ENCODE assay signal across 18 cellular contexts in genomic region chr2:27506587-27506986, GRCh38. TPM values are rescaled to one million over a fixed set of nuclear protein-coding genes. Genes with fewer than 3 reads are reported as not detected.
DNase-seq lines count a peak whose midpoint lies in the region; ATAC-seq and TF ChIP-seq lines count a peak whose summit lies in the region.
"Had no signal": no experiment of that assay in that cellular context is flagged by ENCODE, and none has a peak within 500 bp of the region (broad histone marks: within the 10 kb centered on the region; RNA-seq: fewer than 3 reads in every experiment).

No MANE protein-coding gene starts in this region.

- no peak overlapping the region for H2AK5ac ChIP-seq in IMR-90 (ENCODE audit: low read depth, low read length)

- no peaks in the 10 kb centered on the region for H3K36me3 ChIP-seq in IMR-90 (ENCODE audit: control insufficient read depth, insufficient read depth, low read length)

- no peak overlapping the region for H3K27ac Mint-ChIP-seq in endothelial cell (ENCODE audit: unreplicated experiment)
- H3K27ac Mint-ChIP-seq in nephron progenitor cell = peak overlapping the region; percentile 12

- H3K9ac ChIP-seq in IMR-90 (ENCODE audit: low read depth, low read length) = no peak overlapping the region
- H3K9ac ChIP-seq: GM23248 had no signal

- no peaks in the 10 kb centered on the region for H3K36me3 Mint-ChIP-seq in endothelial cell (ENCODE audit: low read depth, unreplicated experiment)
- no peaks in the 10 kb centered on the region for H3K36me3 Mint-ChIP-seq in nephron progenitor cell (ENCODE audit: low read depth)
- H3K36me3 Mint-ChIP-seq: CD4-positive, alpha-beta memory T cell had no signal

- H3K27ac ChIP-seq in IMR-90 (ENCODE audit: insufficient read depth, low read length) = no peak overlapping the region
- H3K27ac ChIP-seq: A549, GM23248 had no signal

- POLR2A ChIA-PET in IMR-90 (lab: Charles Lee; ENCODE audit: unreplicated experiment) = no interaction called here

- no peaks in the 10 kb centered on the region for H4K20me1 ChIP-seq in IMR-90 (ENCODE audit: insufficient read depth, low read length)

- H3K4me1 ChIP-seq in IMR-90 (ENCODE audit: control insufficient read depth, insufficient read depth, low read length) = peaks cover 7% of the 10 kb centered on the region
- H3K4me1 ChIP-seq: A549, Caco-2 had no signal

- no peak overlapping the region for H2BK20ac ChIP-seq in IMR-90 (ENCODE audit: low read depth, low read length)

- no peak overlapping the region for H2AK9ac ChIP-seq in IMR-90 (replicated peaks; ENCODE audit: low read depth, low read length, poor library complexity)

- dilution Hi-C loops in IMR-90 (cut with HindIII; ENCODE audit: low sequenced_read_pairs, unreplicated experiment) = no loop called here

- no peak overlapping the region for H3K4ac ChIP-seq in IMR-90 (ENCODE audit: low read depth, low read length)

- H4K8ac ChIP-seq in IMR-90 (ENCODE audit: low read depth in 2 of 2, low read length in 2 of 2) = no peak overlapping the region

- DNase-seq in IMR-90 (no peak), endothelial cell (ENCODE audit: low spot score) (no peak), nephron progenitor cell (no peak), NCI-H2227 (lab: John Stamatoyannopoulos, UW; ENCODE audit: unreplicated experiment) (no peak), HPDE6-E6E7 (ENCODE audit: extremely low spot score) (no peak), COLO668 (lab: John Stamatoyannopoulos, UW; ENCODE audit: unreplicated experiment) (no peak)
- DNase-seq: 8988T; ACHN; AML-193; C1 segment of cervical spinal cord; Caco-2; CD4-positive, alpha-beta memory T cell; DMS153; DND-41; GM23248; H7; HCEC 1CT had no signal

- H3K23ac ChIP-seq in IMR-90 (ENCODE audit: low read depth, low read length) = no peak overlapping the region

- H3K18ac ChIP-seq in IMR-90 (ENCODE audit: low read depth, low read length) = no peak overlapping the region

- TF ChIP-seq POLR2A in IMR-90 (IDR thresholded peaks at IDR 0.05; ENCODE audit: low read depth, low read length) = no peak

- H3K9me3 ChIP-seq in IMR-90 (ENCODE audit: control insufficient read depth, insufficient read depth, low read length) = no peaks in the 10 kb centered on the region
- H3K9me3 ChIP-seq: A549, Caco-2 had no signal

- 88% methylated on average over 3 of the region's 6 CpGs; no CpG with 5 or more reads in 1 of the 2 experiments for WGBS in IMR-90 (ENCODE audit: extremely low coverage in 2 of 2, insufficient read length in 1 of 2), 2 experiments

- CTCF ChIA-PET in IMR-90 (lab: Yijun Ruan, JAX) = no interaction called here

- TF ChIP-seq RAD21 in IMR-90 (IDR thresholded peaks at IDR 0.05; ENCODE audit: low read length) = no peak

- H2AFZ ChIP-seq in IMR-90 (replicated peaks; ENCODE audit: low read length, poor library complexity) = peak overlapping the region; percentile 5
- H2AFZ ChIP-seq: GM23248 had no signal

- no peak overlapping the region for H3K14ac ChIP-seq in IMR-90 (replicated peaks; ENCODE audit: low read depth, low read length)

- H3K4me1 Mint-ChIP-seq in endothelial cell (ENCODE audit: unreplicated experiment) (no peaks in the 10 kb centered on the region), nephron progenitor cell (peaks cover 7% of the 10 kb centered on the region)
- H3K4me1 Mint-ChIP-seq: CD4-positive, alpha-beta memory T cell had no signal

- in situ Hi-C loops in IMR-90 (cut with MboI; ENCODE audit: low sequenced_read_pairs) = no loop called here

- ATAC-seq in IMR-90 (ENCODE audit: low read depth) = no peak

- no peak overlapping the region for H4K5ac ChIP-seq in IMR-90 (ENCODE audit: low read depth, low read length)

- H3K4me3 Mint-ChIP-seq in endothelial cell (ENCODE audit: unreplicated experiment) (peak overlapping the region; percentile 9), nephron progenitor cell (no peak overlapping the region)
- H3K4me3 Mint-ChIP-seq: CD4-positive, alpha-beta memory T cell had no signal

- H3K27me3 ChIP-seq in IMR-90 (ENCODE audit: control insufficient read depth, insufficient read depth, low read length) = peaks cover 7% of the 10 kb centered on the region; the same call in 1 of the 2 replicates

- no TSS peak for BruUV-seq in IMR-90 (replicated peaks; lab: Mats Ljungman, UMichigan)

- no peak overlapping the region for H4K91ac ChIP-seq in IMR-90 (ENCODE audit: insufficient read depth, low read depth, low read length)

- no peak overlapping the region for H2BK15ac ChIP-seq in IMR-90 (ENCODE audit: low read depth, low read length)

- TF ChIP-seq CTCF in IMR-90 (conservative IDR thresholded peaks at IDR 0.05; ENCODE audit: low read depth, low read length) (no peak), endothelial cell (IDR thresholded peaks at IDR 0.05; ENCODE audit: unreplicated experiment) (no peak), nephron progenitor cell (IDR thresholded peaks at IDR 0.05) (no peak)

- H3K56ac ChIP-seq in IMR-90 (ENCODE audit: extremely low read depth, insufficient read depth, low read length) = no peak overlapping the region

- no peak overlapping the region for H2BK5ac ChIP-seq in IMR-90 (ENCODE audit: low read depth, low read length, poor library complexity, severe bottlenecking)

- H2BK120ac ChIP-seq in IMR-90 (ENCODE audit: low read depth, low read length) = no peak overlapping the region

- peaks cover 3% of the 10 kb centered on the region for H3K9me1 ChIP-seq in IMR-90 (ENCODE audit: insufficient read depth, low read length)

- no peak overlapping the region for H3K4me3 ChIP-seq in IMR-90 (ENCODE audit: insufficient read depth, low read depth, low read length)
- H3K4me3 ChIP-seq: A549, GM23248 had no signal

- intact Hi-C loops in IMR-90 (cut with micrococcal nuclease) = no loop called here

- H3K4me2 ChIP-seq in IMR-90 (ENCODE audit: low read depth, low read length) = no peak overlapping the region
- H3K4me2 ChIP-seq: A549 had no signal

- H3K9me3 Mint-ChIP-seq in endothelial cell (ENCODE audit: unreplicated experiment) = no peaks in the 10 kb centered on the region
- H3K9me3 Mint-ChIP-seq in nephron progenitor cell = no peaks in the 10 kb centered on the region
- H3K9me3 Mint-ChIP-seq: CD4-positive, alpha-beta memory T cell had no signal

- H3K27me3 Mint-ChIP-seq in endothelial cell (ENCODE audit: unreplicated experiment) (peaks cover 7% of the 10 kb centered on the region), nephron progenitor cell (ENCODE audit: low read depth, poor library complexity) (peaks cover 18% of the 10 kb centered on the region)
- H3K27me3 Mint-ChIP-seq: CD4-positive, alpha-beta memory T cell had no signal

- H3K79me1 ChIP-seq in IMR-90 (ENCODE audit: low read depth in 1 of 2, low read length in 2 of 2) = no peaks in the 10 kb centered on the region

TF ChIP-seq in IMR-90, 13 proteins besides CTCF, POLR2A, EP300 and RAD21:
- TF ChIP-seq BHLHE40 (IDR thresholded peaks at IDR 0.05; ENCODE audit: low read depth, low read length) (no peak), RCOR1 (IDR thresholded peaks at IDR 0.05; ENCODE audit: insufficient replicate concordance, low read length) (no peak), RFX5 (IDR thresholded peaks at IDR 0.05; ENCODE audit: low read depth, low read length) (no peak), CHD1 (IDR thresholded peaks at IDR 0.05; ENCODE audit: low read depth, low read length) (no peak)

RNA-seq across cellular contexts. Expression of gene GCKR, which starts 9.9 kb away (rescaled TPM):
- total RNA-seq in IMR-90 (2012; rRNA removed) (under 0.01 TPM in 1 of 2 replicates, not detected in the other), endothelial cell (ENCODE audit: unreplicated experiment) (0.59 TPM)
- polyA plus RNA-seq in IMR-90 (2012; rRNA removed) = 0.41 and 0.55 TPM in 2 replicates
- 0.05 and 0.19 TPM in 2 replicates for polyA plus RNA-seq in IMR-90 (2012; cell fraction: cytosol; rRNA removed)
- polyA plus RNA-seq in IMR-90 (2012; cell fraction: nucleus; rRNA removed; ENCODE audit: low replicate concordance) = 1.3 and 2.6 TPM in 2 replicates
- total RNA-seq: Caco-2; CD4-positive, alpha-beta memory T cell; H7 had no signal
- polyA plus RNA-seq: CD4-positive, alpha-beta memory T cell had no signal

RNA-seq across cellular contexts. Expression of gene FNDC4, which starts 11.6 kb away (rescaled TPM):
- total RNA-seq in IMR-90 (2012; rRNA removed) (7.3 and 7.5 TPM in 2 replicates), endothelial cell (ENCODE audit: unreplicated experiment) (26.4 TPM)
- polyA plus RNA-seq in IMR-90 (2012; rRNA removed) = 11.1 and 12.0 TPM in 2 replicates
- 4.5 and 13.6 TPM in 2 replicates for polyA plus RNA-seq in IMR-90 (2012; cell fraction: cytosol; rRNA removed)
- 12.0 and 17.7 TPM in 2 replicates for polyA plus RNA-seq in IMR-90 (2012; cell fraction: nucleus; rRNA removed; ENCODE audit: low replicate concordance)
- total RNA-seq: CD4-positive, alpha-beta memory T cell had no signal

RNA-seq across cellular contexts. Expression of gene IFT172, which starts 17.0 kb away (rescaled TPM):
- total RNA-seq in IMR-90 (2012; rRNA removed) (23.1 and 25.5 TPM in 2 replicates), endothelial cell (ENCODE audit: unreplicated experiment) (32.2 TPM)
- 17.2 and 18.8 TPM in 2 replicates for polyA plus RNA-seq in IMR-90 (2012; rRNA removed)
- polyA plus RNA-seq in IMR-90 (2012; cell fraction: cytosol; rRNA removed) = 6.5 and 10.6 TPM in 2 replicates
- 74.8 and 84.4 TPM in 2 replicates for polyA plus RNA-seq in IMR-90 (2012; cell fraction: nucleus; rRNA removed; ENCODE audit: low replicate concordance)
